In genomic region chr17:82659886-82660285, GRCh38 we compare ENCODE assay signal across 25 cellular contexts.
"Had no signal": no experiment of that assay in that cellular context is flagged by ENCODE, and none has a peak within 500 bp of the region (broad histone marks: within the 10 kb centered on the region; RNA-seq: fewer than 3 reads in every experiment).

No MANE protein-coding gene starts in this region.

- H3K27me3 ChIP-seq: colonic mucosa, esophagus squamous epithelium, gastroesophageal sphincter, neural progenitor cell, sigmoid colon, suprapubic skin, thyroid gland, upper lobe of right lung, vagina had no signal

- ATAC-seq: gastroesophageal sphincter; left cardiac atrium; lower lobe of right lung; psoas muscle; stimulated activated naive CD8-positive, alpha-beta T cell treated with anti-CD3 and anti-CD28 coated beads, Interleukin-15, Interleukin-2, amounts not matched to agents 100 U/mL and 50 U/mL, for 24 hours had no signal

- H3K36me3 ChIP-seq: colonic mucosa, neural progenitor cell, thyroid gland, upper lobe of right lung had no signal

- H3K4me1 ChIP-seq: colonic mucosa, gastroesophageal sphincter, left ventricle myocardium inferior, lower lobe of right lung, parathyroid adenoma, psoas muscle, sigmoid colon, suprapubic skin, thyroid gland, upper lobe of right lung, vagina had no signal

- H3K4me2 ChIP-seq: neural progenitor cell had no signal

- H3K9ac ChIP-seq: neural progenitor cell, parathyroid adenoma had no signal

- H3K27me3 Mint-ChIP-seq: memory B cell; natural killer cell treated with Interleukin-12 subunit alpha and Interleukin-12 subunit beta and Interleukin-15 and Interleukin-18, amount 100 ng/mL, for 72 hours had no signal

- H3K27ac ChIP-seq: colonic mucosa, esophagus squamous epithelium, gastroesophageal sphincter, left ventricle myocardium inferior, lower lobe of right lung, neural progenitor cell, parathyroid adenoma, psoas muscle, sigmoid colon, skin epidermis, suprapubic skin, thyroid gland, upper lobe of right lung, vagina had no signal

- H3K9me3 Mint-ChIP-seq: memory B cell; mesothelial cell of epicardium; natural killer cell treated with Interleukin-12 subunit alpha and Interleukin-12 subunit beta and Interleukin-15 and Interleukin-18, amount 100 ng/mL, for 72 hours had no signal

- H3K79me2 ChIP-seq: parathyroid adenoma had no signal

- DNase-seq: colonic mucosa; dermis blood vessel endothelial cell; esophagus squamous epithelium; foreskin fibroblast; glutamatergic neuron; left cardiac atrium; left ventricle myocardium inferior; lower lobe of right lung; occipital lobe; psoas muscle; sigmoid colon; stimulated activated CD4-positive, alpha-beta T cell treated with anti-CD3 and anti-CD28 coated beads, Interleukin-12 subunit alpha, Interleukin-12 subunit beta, amount 100 ng/mL, for 4 hours; stimulated activated naive CD8-positive, alpha-beta T cell treated with anti-CD3 and anti-CD28 coated beads, Interleukin-15, Interleukin-2, amounts not matched to agents 100 U/mL and 50 U/mL, for 24 hours; thyroid gland; upper lobe of right lung had no signal

- H3K9me3 ChIP-seq: colonic mucosa, esophagus squamous epithelium, gastroesophageal sphincter, left ventricle myocardium inferior, lower lobe of right lung, psoas muscle, sigmoid colon, suprapubic skin, thyroid gland, upper lobe of right lung, vagina had no signal

- H3K36me3 Mint-ChIP-seq: natural killer cell treated with Interleukin-12 subunit alpha and Interleukin-12 subunit beta and Interleukin-15 and Interleukin-18, amount 100 ng/mL, for 72 hours had no signal

- H3K4me1 Mint-ChIP-seq: memory B cell had no signal

- H2AFZ ChIP-seq: neural progenitor cell, parathyroid adenoma had no signal

- H3K4me3 Mint-ChIP-seq: memory B cell; mesothelial cell of epicardium; natural killer cell treated with Interleukin-12 subunit alpha and Interleukin-12 subunit beta and Interleukin-15 and Interleukin-18, amount 100 ng/mL, for 72 hours; neural progenitor cell had no signal

- H3K27ac Mint-ChIP-seq: memory B cell; mesothelial cell of epicardium; natural killer cell treated with Interleukin-12 subunit alpha and Interleukin-12 subunit beta and Interleukin-15 and Interleukin-18, amount 100 ng/mL, for 72 hours had no signal

- FAIRE-seq: keratinocyte had no signal

- H3K4me3 ChIP-seq: colonic mucosa, esophagus squamous epithelium, gastroesophageal sphincter, left ventricle myocardium inferior, lower lobe of right lung, neural progenitor cell, psoas muscle, sigmoid colon, skin epidermis, suprapubic skin, thyroid gland, upper lobe of right lung, vagina had no signal
